ENCODE assay signal across 12 cellular contexts in the genomic region with DNA sequence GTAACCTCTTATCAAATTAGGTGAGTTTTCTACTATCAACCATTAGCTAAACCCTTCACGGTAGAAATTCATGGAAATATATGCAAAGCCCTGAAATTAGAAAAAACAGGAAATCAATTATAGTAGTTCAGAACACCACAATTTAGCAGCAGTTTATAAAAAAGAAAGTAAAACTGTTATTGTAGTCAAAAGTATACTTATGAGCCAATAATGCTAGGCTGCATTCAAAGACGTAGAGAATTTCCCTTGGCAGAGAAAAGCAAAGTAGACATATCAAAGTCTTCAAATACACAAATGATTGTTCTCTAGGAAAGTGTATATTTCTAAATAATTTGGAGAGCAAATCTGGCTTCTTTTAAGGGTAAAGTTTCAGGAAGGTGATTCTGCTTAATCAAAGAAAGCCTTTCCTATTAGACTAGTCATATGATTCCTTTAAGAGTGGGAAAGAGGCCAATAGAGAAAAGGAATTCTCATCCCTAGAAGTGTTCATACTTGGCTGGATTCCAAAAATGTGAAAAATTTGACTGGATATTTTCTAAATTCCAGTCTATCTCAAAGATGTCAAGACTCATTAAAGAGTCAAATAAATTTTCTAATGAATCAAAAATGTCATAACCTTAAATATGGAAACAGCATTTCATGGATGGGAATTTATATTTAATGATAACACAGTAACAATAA.
DNase-seq lines count a peak whose midpoint lies in the region; ATAC-seq, FAIRE-seq and TF ChIP-seq lines count a peak whose summit lies in the region.
"Had no signal": no experiment of that assay in that cellular context is flagged by ENCODE, and none has a peak within 500 bp of the region (broad histone marks: within the 10 kb centered on the region; RNA-seq: fewer than 3 reads in every experiment).

No MANE protein-coding gene starts in this region.

- BruUV-seq in PC-3 (replicated peaks; lab: Mats Ljungman, UMichigan), result no TSS peak

- H3K4me1 Mint-ChIP-seq in CD4-positive, alpha-beta memory T cell, result no peaks in the 10 kb centered on the region
- H3K4me1 Mint-ChIP-seq: CD4-positive, CD25-positive, alpha-beta regulatory T cell had no signal

- no peak overlapping the region for H3K9ac ChIP-seq in GM23248
- H3K9ac ChIP-seq in PC-3 (ENCODE audit: low read length), result 0 out of 2 replicates have a peak overlapping the region, but pooled peaks have one; percentile 17

- no peaks in the 10 kb centered on the region for H3K9me3 ChIP-seq in GM23248 (ENCODE audit: low read depth)
- H3K9me3 ChIP-seq in PC-3 (ENCODE audit: low read length), result no peaks in the 10 kb centered on the region
- no peaks in the 10 kb centered on the region for H3K9me3 ChIP-seq in pancreas
- H3K9me3 ChIP-seq in CD4-positive, alpha-beta memory T cell (ENCODE audit: control insufficient read depth in 1 of 2, low read length in 2 of 2), result no peaks in the 10 kb centered on the region
- no peaks in the 10 kb centered on the region for H3K9me3 ChIP-seq in gastrocnemius medialis

- no peaks in the 10 kb centered on the region for H3K27me3 ChIP-seq in GM23248 (replicated peaks; ENCODE audit: insufficient read depth)
- H3K27me3 ChIP-seq in PC-3 (ENCODE audit: low read length), result no peaks in the 10 kb centered on the region
- no peaks in the 10 kb centered on the region for H3K27me3 ChIP-seq in pancreas
- H3K27me3 ChIP-seq in CD4-positive, alpha-beta memory T cell (ENCODE audit: insufficient read depth, low read length), result no peaks in the 10 kb centered on the region
- H3K27me3 ChIP-seq in gastrocnemius medialis, result no peaks in the 10 kb centered on the region

- H3F3A ChIP-seq in GM23248 (ENCODE audit: insufficient read depth) (no peaks in the 10 kb centered on the region), PC-3 (ENCODE audit: low read length, unreplicated experiment) (no peaks in the 10 kb centered on the region)

- H3K9me2 ChIP-seq in GM23248 (ENCODE audit: insufficient read depth) (no peaks in the 10 kb centered on the region), PC-3 (replicated peaks; ENCODE audit: low read length) (no peaks in the 10 kb centered on the region)

- intact Hi-C loops in PC-3 (cut with micrococcal nuclease) (loop anchor here (5.0 kb wide), 1 partner anchor 108 kb away; no protein-coding TSS in a partner anchor), pancreas (cut with DNase I) (no loop called here), gastrocnemius medialis (cut with DNase I; ENCODE audit: low total_unique reads) (no loop called here)
- intact Hi-C loops in CD4-positive, alpha-beta memory T cell (cut with micrococcal nuclease), result no loop called here

- H3K36me3 ChIP-seq in GM23248 (ENCODE audit: low read depth) (no peaks in the 10 kb centered on the region), PC-3 (ENCODE audit: low read depth, low read length) (no peaks in the 10 kb centered on the region), pancreas (no peaks in the 10 kb centered on the region), gastrocnemius medialis (no peaks in the 10 kb centered on the region)
- no peaks in the 10 kb centered on the region for H3K36me3 ChIP-seq in CD4-positive, alpha-beta memory T cell (ENCODE audit: insufficient read depth, low read length)

- H2AFZ ChIP-seq in GM23248 (no peak overlapping the region), PC-3 (ENCODE audit: low read length) (no peak overlapping the region)

- H3K4me3 ChIP-seq in GM23248 (no peak overlapping the region), PC-3 (ENCODE audit: low read length) (no peak overlapping the region), epithelial cell of esophagus (ENCODE audit: low read length) (no peak overlapping the region), pancreas (no peak overlapping the region), gastrocnemius medialis (no peak overlapping the region)
- H3K4me3 ChIP-seq in CD4-positive, alpha-beta memory T cell (ENCODE audit: low read length in 2 of 2), result no peak overlapping the region

- no peak overlapping the region for H3K4me3 Mint-ChIP-seq in CD4-positive, alpha-beta memory T cell
- H3K4me3 Mint-ChIP-seq: CD4-positive, CD25-positive, alpha-beta regulatory T cell; natural killer cell treated with Interleukin-12 subunit alpha and Interleukin-12 subunit beta and Interleukin-15 and Interleukin-18, amount 100 ng/mL, for 72 hours had no signal

- DNase-seq in GM23248 (peak; percentile 34), PC-3 (peak; percentile 68), epithelial cell of esophagus (ENCODE audit: low read depth) (peak; percentile 6), pancreas (no peak), gastrocnemius medialis (no peak)
- DNase-seq in CD4-positive, alpha-beta memory T cell, result no peak
- DNase-seq in activated CD4-positive, CD25-positive, alpha-beta regulatory T cell (lab: John Stamatoyannopoulos, UW), result no peak
- DNase-seq: CD4-positive, CD25-positive, alpha-beta regulatory T cell; KG1; NCI-H2081 had no signal

- H3K27ac Mint-ChIP-seq in CD4-positive, alpha-beta memory T cell, result no peak overlapping the region
- H3K27ac Mint-ChIP-seq: CD4-positive, CD25-positive, alpha-beta regulatory T cell; natural killer cell treated with Interleukin-12 subunit alpha and Interleukin-12 subunit beta and Interleukin-15 and Interleukin-18, amount 100 ng/mL, for 72 hours had no signal

- peaks cover 0 to 3% (median 0%) of the 10 kb centered on the region in 8 donors for H3K9me3 Mint-ChIP-seq in CD4-positive, alpha-beta memory T cell

- H4K20me1 ChIP-seq in GM23248 (ENCODE audit: insufficient read depth) (no peaks in the 10 kb centered on the region), PC-3 (ENCODE audit: low read length) (no peaks in the 10 kb centered on the region)

- 0 to 6% methylated on average over 2 of the region's 2 CpGs for WGBS in GM23248 (ENCODE audit: low coverage in 1 of 2, low lambda C conversion rate in 2 of 2, missing lambda C conversion rate in 2 of 2), 2 experiments
- WGBS in pancreas, 2 donors, result 7% methylated on average over 2 of the region's 2 CpGs

- FAIRE-seq in pancreas (lab: Jason Lieb, UNC), result peak; percentile 20

- CTCF ChIA-PET in PC-3 (lab: Charles Lee), result no interaction called here
- CTCF ChIA-PET in CD4-positive, alpha-beta memory T cell (lab: Charles Lee; ENCODE audit: partially characterized antibody), result no interaction called here

- TF ChIP-seq POLR2A in gastrocnemius medialis (IDR thresholded peaks at IDR 0.05), result no peak

- H3K4me1 ChIP-seq in GM23248 (ENCODE audit: insufficient read depth) (no peaks in the 10 kb centered on the region), PC-3 (ENCODE audit: insufficient read depth, low read length) (peaks cover 3% of the 10 kb centered on the region; the same call in 1 of the 2 replicates), pancreas (peaks cover 12 to 24% (median 18%) of the 10 kb centered on the region in 3 donors), gastrocnemius medialis (no peaks in the 10 kb centered on the region)
- H3K4me1 ChIP-seq in CD4-positive, alpha-beta memory T cell (ENCODE audit: insufficient read depth, low read length), result no peaks in the 10 kb centered on the region

- H3K4me2 ChIP-seq in GM23248 (ENCODE audit: unreplicated experiment), result no peak overlapping the region
- peak overlapping the region; percentile 46 for H3K4me2 ChIP-seq in PC-3 (ENCODE audit: low read length)

- H3K27ac ChIP-seq in GM23248 (no peak overlapping the region), PC-3 (ENCODE audit: low read length) (peak overlapping the region; percentile 61), pancreas (peak overlapping the region in 2 of 4 donors; percentile 28 to 50), gastrocnemius medialis (no peak overlapping the region)
- no peak overlapping the region for H3K27ac ChIP-seq in CD4-positive, alpha-beta memory T cell (ENCODE audit: low read depth, low read length)

- no peaks in the 10 kb centered on the region for H3K79me2 ChIP-seq in GM23248 (ENCODE audit: insufficient read depth)
- H3K79me2 ChIP-seq in PC-3 (ENCODE audit: low read length), result no peaks in the 10 kb centered on the region

- TF ChIP-seq CTCF in PC-3 (conservative IDR thresholded peaks at IDR 0.05; ENCODE audit: low read depth, low read length), result no peak
- TF ChIP-seq CTCF in epithelial cell of esophagus (IDR thresholded peaks at IDR 0.05; ENCODE audit: insufficient read depth, low read depth, low read length, missing control alignments), result no peak
- no peak for TF ChIP-seq CTCF in pancreas (IDR thresholded peaks at IDR 0.05)
- TF ChIP-seq CTCF in gastrocnemius medialis (IDR thresholded peaks at IDR 0.05 in 4 of 5, conservative IDR thresholded peaks at IDR 0.05 in 1 of 5), result no peak

- H3K36me3 Mint-ChIP-seq in CD4-positive, alpha-beta memory T cell, result no peaks in the 10 kb centered on the region
- H3K36me3 Mint-ChIP-seq: CD4-positive, CD25-positive, alpha-beta regulatory T cell; natural killer cell treated with Interleukin-12 subunit alpha and Interleukin-12 subunit beta and Interleukin-15 and Interleukin-18, amount 100 ng/mL, for 72 hours had no signal

- ATAC-seq in PC-3 (peak; percentile 35), pancreas (peak; percentile 35 to 53 (median 46)), gastrocnemius medialis (no peak), GM21825 (IDR thresholded peaks at IDR 0.05; ENCODE audit: unreplicated experiment) (no peak)
- ATAC-seq: natural killer cell treated with Interleukin-12 subunit alpha and Interleukin-12 subunit beta and Interleukin-15 and Interleukin-18, amount 100 ng/mL, for 72 hours had no signal

- in situ Hi-C loops in GM23248 (cut with MboI), result no loop called here
- in situ Hi-C loops in gastrocnemius medialis (cut with MboI; ENCODE audit: low sequenced_read_pairs in 4 of 4), result loop anchor here in 1 of 4 donors (10.0 kb wide), 1 partner anchor 65 kb away; no protein-coding TSS in a partner anchor

- POLR2A ChIA-PET in PC-3 (lab: Charles Lee; ENCODE audit: unreplicated experiment), result no interaction called here
- POLR2A ChIA-PET in CD4-positive, alpha-beta memory T cell (lab: Charles Lee; ENCODE audit: partially characterized antibody), result no interaction called here

- no peaks in the 10 kb centered on the region for H3K27me3 Mint-ChIP-seq in CD4-positive, alpha-beta memory T cell
- H3K27me3 Mint-ChIP-seq: CD4-positive, CD25-positive, alpha-beta regulatory T cell; natural killer cell treated with Interleukin-12 subunit alpha and Interleukin-12 subunit beta and Interleukin-15 and Interleukin-18, amount 100 ng/mL, for 72 hours had no signal

Comparison
In these comparisons a context has a peak if more than half of its experiments do, and no peak if none do; other contexts are left out.
1. DNase-seq: peak in GM23248 (single experiment), PC-3 (single experiment) and epithelial cell of esophagus (single experiment); none in pancreas (0 of 6), CD4-positive, alpha-beta memory T cell (0 of 5), gastrocnemius medialis (0 of 2) and activated CD4-positive, CD25-positive, alpha-beta regulatory T cell (0 of 4).
2. ATAC-seq: peak in PC-3 (single experiment) and pancreas (4 of 4); none in gastrocnemius medialis (0 of 2) and GM21825 (single experiment).